ENCODE assay signal across 8 cellular contexts in genomic region chr5:101678494-101679193, GRCh38.
DNase-seq lines count a peak whose midpoint lies in the region; ATAC-seq lines count a peak whose summit lies in the region.

No MANE protein-coding gene starts in this region.

- peak; percentile 51 for ATAC-seq in T-helper 17 cell
- ATAC-seq in left colon: peak; percentile 62

- H3K27ac Mint-ChIP-seq in T-helper 17 cell: no peak overlapping the region

- no peaks in the 10 kb centered on the region for H3K36me3 Mint-ChIP-seq in T-helper 17 cell (ENCODE audit: low read depth)

- DNase-seq in SKM-1 treated with dmso at 0.1 percent for 144 hours (lab: John Stamatoyannopoulos, UW; ENCODE audit: unreplicated experiment) (peak; percentile 25), SKM-1 (lab: John Stamatoyannopoulos, UW; ENCODE audit: unreplicated experiment) (no peak), H4 (ENCODE audit: low spot score) (peak; percentile 72), LoVo (ENCODE audit: low spot score) (peak; percentile 67), T-helper 17 cell (peak in 1 of 3 donors; percentile 12), left colon (peak in 1 of 2 donors; percentile 54)
- DNase-seq in central memory CD4-positive, alpha-beta T cell: peak; percentile 3
- peak in 2 of 3 donors; percentile 6 to 7 for DNase-seq in stimulated activated CD4-positive, alpha-beta T cell treated with anti-CD3 and anti-CD28 coated beads, TNF-alpha, amount 100 ng/mL, for 48 hours (ENCODE audit: low read depth in 3 of 3)

- H3K4me3 Mint-ChIP-seq in T-helper 17 cell: no peak overlapping the region

- no peaks in the 10 kb centered on the region for H3K9me3 ChIP-seq in T-helper 17 cell (ENCODE audit: control insufficient read depth, low read length, poor library complexity, severe bottlenecking)

- peaks cover 5% of the 10 kb centered on the region for H3K4me1 Mint-ChIP-seq in T-helper 17 cell

- intact Hi-C loops in left colon (cut with DNase I, micrococcal nuclease): no loop called here

- H3K27me3 Mint-ChIP-seq in T-helper 17 cell: peaks cover 19% of the 10 kb centered on the region
